1 cellular context compared by ENCODE assay signal in the genomic region with DNA sequence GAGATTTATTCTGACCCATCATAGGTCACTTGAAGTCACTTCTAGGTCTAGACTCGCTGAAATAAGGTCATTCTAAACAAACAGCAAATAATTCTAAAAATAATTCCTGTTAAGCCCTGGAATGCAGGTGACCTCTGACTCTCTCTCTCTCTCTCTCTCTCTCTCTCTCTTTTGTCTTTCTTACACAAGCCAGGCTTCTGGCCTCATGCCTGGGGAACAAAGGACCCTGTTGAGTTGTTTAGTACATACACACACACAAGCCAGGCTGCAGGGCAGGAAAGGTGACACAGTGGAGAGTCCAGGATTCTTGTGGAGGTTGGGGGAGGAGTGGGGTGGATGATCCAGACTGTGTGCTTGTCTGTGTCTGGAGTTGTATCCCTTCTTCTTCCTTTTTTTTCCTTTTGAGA.
TF ChIP-seq lines count a peak whose summit lies in the region.

No MANE protein-coding gene starts in this region.

TF ChIP-seq in HepG2, 621 proteins besides CTCF, POLR2A, EP300 and RAD21 (continued from another document and continues in another):
- TF ChIP-seq, protein P1, sequence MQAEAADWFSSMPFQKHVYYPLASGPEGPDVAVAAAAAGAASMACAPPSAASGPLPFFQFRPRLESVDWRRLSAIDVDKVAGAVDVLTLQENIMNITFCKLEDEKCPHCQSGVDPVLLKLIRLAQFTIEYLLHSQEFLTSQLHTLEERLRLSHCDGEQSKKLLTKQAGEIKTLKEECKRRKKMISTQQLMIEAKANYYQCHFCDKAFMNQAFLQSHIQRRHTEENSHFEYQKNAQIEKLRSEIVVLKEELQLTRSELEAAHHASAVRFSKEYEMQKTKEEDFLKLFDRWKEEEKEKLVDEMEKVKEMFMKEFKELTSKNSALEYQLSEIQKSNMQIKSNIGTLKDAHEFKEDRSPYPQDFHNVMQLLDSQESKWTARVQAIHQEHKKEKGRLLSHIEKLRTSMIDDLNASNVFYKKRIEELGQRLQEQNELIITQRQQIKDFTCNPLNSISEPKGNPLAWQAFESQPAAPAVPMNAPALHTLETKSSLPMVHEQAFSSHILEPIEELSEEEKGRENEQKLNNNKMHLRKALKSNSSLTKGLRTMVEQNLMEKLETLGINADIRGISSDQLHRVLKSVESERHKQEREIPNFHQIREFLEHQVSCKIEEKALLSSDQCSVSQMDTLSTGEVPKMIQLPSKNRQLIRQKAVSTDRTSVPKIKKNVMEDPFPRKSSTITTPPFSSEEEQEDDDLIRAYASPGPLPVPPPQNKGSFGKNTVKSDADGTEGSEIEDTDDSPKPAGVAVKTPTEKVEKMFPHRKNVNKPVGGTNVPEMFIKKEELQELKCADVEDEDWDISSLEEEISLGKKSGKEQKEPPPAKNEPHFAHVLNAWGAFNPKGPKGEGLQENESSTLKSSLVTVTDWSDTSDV (CRISPR knock-in tag; IDR thresholded peaks at IDR 0.05), result no peak
- TF ChIP-seq, protein P2, sequence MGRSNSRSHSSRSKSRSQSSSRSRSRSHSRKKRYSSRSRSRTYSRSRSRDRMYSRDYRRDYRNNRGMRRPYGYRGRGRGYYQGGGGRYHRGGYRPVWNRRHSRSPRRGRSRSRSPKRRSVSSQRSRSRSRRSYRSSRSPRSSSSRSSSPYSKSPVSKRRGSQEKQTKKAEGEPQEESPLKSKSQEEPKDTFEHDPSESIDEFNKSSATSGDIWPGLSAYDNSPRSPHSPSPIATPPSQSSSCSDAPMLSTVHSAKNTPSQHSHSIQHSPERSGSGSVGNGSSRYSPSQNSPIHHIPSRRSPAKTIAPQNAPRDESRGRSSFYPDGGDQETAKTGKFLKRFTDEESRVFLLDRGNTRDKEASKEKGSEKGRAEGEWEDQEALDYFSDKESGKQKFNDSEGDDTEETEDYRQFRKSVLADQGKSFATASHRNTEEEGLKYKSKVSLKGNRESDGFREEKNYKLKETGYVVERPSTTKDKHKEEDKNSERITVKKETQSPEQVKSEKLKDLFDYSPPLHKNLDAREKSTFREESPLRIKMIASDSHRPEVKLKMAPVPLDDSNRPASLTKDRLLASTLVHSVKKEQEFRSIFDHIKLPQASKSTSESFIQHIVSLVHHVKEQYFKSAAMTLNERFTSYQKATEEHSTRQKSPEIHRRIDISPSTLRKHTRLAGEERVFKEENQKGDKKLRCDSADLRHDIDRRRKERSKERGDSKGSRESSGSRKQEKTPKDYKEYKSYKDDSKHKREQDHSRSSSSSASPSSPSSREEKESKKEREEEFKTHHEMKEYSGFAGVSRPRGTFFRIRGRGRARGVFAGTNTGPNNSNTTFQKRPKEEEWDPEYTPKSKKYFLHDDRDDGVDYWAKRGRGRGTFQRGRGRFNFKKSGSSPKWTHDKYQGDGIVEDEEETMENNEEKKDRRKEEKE (IDR thresholded peaks at IDR 0.05), result no peak
- no peak for TF ChIP-seq ZNF549 (CRISPR knock-in tag; IDR thresholded peaks at IDR 0.05)
- peak; percentile 89 for TF ChIP-seq SALL1 (CRISPR knock-in tag; IDR thresholded peaks at IDR 0.05)
- TF ChIP-seq ZNF496 (CRISPR knock-in tag; IDR thresholded peaks at IDR 0.05; ENCODE audit: insufficient replicate concordance), result no peak
- no peak; the same call in 1 of the 2 replicates for TF ChIP-seq ZNF543 (CRISPR knock-in tag; IDR thresholded peaks at IDR 0.05)
- peak; percentile 67; the same call in 1 of the 2 replicates for TF ChIP-seq ZNF788 (CRISPR knock-in tag; IDR thresholded peaks at IDR 0.05; ENCODE audit: borderline replicate concordance)
- TF ChIP-seq SUZ12 (IDR thresholded peaks at IDR 0.05; ENCODE audit: low read depth, low read length), result no peak
- TF ChIP-seq, protein P3, sequence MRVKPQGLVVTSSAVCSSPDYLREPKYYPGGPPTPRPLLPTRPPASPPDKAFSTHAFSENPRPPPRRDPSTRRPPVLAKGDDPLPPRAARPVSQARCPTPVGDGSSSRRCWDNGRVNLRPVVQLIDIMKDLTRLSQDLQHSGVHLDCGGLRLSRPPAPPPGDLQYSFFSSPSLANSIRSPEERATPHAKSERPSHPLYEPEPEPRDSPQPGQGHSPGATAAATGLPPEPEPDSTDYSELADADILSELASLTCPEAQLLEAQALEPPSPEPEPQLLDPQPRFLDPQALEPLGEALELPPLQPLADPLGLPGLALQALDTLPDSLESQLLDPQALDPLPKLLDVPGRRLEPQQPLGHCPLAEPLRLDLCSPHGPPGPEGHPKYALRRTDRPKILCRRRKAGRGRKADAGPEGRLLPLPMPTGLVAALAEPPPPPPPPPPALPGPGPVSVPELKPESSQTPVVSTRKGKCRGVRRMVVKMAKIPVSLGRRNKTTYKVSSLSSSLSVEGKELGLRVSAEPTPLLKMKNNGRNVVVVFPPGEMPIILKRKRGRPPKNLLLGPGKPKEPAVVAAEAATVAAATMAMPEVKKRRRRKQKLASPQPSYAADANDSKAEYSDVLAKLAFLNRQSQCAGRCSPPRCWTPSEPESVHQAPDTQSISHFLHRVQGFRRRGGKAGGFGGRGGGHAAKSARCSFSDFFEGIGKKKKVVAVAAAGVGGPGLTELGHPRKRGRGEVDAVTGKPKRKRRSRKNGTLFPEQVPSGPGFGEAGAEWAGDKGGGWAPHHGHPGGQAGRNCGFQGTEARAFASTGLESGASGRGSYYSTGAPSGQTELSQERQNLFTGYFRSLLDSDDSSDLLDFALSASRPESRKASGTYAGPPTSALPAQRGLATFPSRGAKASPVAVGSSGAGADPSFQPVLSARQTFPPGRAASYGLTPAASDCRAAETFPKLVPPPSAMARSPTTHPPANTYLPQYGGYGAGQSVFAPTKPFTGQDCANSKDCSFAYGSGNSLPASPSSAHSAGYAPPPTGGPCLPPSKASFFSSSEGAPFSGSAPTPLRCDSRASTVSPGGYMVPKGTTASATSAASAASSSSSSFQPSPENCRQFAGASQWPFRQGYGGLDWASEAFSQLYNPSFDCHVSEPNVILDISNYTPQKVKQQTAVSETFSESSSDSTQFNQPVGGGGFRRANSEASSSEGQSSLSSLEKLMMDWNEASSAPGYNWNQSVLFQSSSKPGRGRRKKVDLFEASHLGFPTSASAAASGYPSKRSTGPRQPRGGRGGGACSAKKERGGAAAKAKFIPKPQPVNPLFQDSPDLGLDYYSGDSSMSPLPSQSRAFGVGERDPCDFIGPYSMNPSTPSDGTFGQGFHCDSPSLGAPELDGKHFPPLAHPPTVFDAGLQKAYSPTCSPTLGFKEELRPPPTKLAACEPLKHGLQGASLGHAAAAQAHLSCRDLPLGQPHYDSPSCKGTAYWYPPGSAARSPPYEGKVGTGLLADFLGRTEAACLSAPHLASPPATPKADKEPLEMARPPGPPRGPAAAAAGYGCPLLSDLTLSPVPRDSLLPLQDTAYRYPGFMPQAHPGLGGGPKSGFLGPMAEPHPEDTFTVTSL (CRISPR knock-in tag; IDR thresholded peaks at IDR 0.05; ENCODE audit: borderline replicate concordance), result peak; percentile 76; the same call in 1 of the 2 replicates
- TF ChIP-seq KLF16 (CRISPR knock-in tag; IDR thresholded peaks at IDR 0.05), result peak in 1 of 2 experiments; percentile 85; a peak in 1 of 4 replicates
- TF ChIP-seq NONO (IDR thresholded peaks at IDR 0.05), result no peak
- peak; percentile 78 for TF ChIP-seq NONO (CRISPR knock-in tag; conservative IDR thresholded peaks at IDR 0.05)
- TF ChIP-seq, protein P4, sequence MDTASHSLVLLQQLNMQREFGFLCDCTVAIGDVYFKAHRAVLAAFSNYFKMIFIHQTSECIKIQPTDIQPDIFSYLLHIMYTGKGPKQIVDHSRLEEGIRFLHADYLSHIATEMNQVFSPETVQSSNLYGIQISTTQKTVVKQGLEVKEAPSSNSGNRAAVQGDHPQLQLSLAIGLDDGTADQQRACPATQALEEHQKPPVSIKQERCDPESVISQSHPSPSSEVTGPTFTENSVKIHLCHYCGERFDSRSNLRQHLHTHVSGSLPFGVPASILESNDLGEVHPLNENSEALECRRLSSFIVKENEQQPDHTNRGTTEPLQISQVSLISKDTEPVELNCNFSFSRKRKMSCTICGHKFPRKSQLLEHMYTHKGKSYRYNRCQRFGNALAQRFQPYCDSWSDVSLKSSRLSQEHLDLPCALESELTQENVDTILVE (CRISPR knock-in tag; IDR thresholded peaks at IDR 0.05), result peak; percentile 85
- TF ChIP-seq HNRNPUL1 (IDR thresholded peaks at IDR 0.05; ENCODE audit: low read depth, low read length), result no peak
- peak; percentile 78; the same call in 1 of the 2 replicates for TF ChIP-seq ZNF430 (CRISPR knock-in tag; IDR thresholded peaks at IDR 0.05)
- TF ChIP-seq, protein P5, sequence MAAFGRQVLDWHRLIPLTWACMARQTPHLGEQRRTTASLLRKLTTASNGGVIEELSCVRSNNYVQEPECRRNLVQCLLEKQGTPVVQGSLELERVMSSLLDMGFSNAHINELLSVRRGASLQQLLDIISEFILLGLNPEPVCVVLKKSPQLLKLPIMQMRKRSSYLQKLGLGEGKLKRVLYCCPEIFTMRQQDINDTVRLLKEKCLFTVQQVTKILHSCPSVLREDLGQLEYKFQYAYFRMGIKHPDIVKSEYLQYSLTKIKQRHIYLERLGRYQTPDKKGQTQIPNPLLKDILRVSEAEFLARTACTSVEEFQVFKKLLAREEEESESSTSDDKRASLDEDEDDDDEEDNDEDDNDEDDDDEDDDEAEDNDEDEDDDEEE (CRISPR knock-in tag; IDR thresholded peaks at IDR 0.05), result no peak
- no peak for TF ChIP-seq ZZZ3 (CRISPR knock-in tag; IDR thresholded peaks at IDR 0.05; ENCODE audit: borderline replicate concordance)
- no peak for TF ChIP-seq ZNF260 (CRISPR knock-in tag; IDR thresholded peaks at IDR 0.05; ENCODE audit: borderline replicate concordance, low read depth)
- TF ChIP-seq EEA1 (CRISPR knock-in tag; IDR thresholded peaks at IDR 0.05; ENCODE audit: borderline replicate concordance), result no peak
- TF ChIP-seq, protein P6, sequence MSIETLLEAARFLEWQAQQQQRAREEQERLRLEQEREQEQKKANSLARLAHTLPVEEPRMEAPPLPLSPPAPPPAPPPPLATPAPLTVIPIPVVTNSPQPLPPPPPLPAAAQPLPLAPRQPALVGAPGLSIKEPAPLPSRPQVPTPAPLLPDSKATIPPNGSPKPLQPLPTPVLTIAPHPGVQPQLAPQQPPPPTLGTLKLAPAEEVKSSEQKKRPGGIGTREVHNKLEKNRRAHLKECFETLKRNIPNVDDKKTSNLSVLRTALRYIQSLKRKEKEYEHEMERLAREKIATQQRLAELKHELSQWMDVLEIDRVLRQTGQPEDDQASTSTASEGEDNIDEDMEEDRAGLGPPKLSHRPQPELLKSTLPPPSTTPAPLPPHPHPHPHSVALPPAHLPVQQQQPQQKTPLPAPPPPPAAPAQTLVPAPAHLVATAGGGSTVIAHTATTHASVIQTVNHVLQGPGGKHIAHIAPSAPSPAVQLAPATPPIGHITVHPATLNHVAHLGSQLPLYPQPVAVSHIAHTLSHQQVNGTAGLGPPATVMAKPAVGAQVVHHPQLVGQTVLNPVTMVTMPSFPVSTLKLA (IDR thresholded peaks at IDR 0.05), result peak; percentile 63
- TF ChIP-seq FOXJ3 (CRISPR knock-in tag; IDR thresholded peaks at IDR 0.05; ENCODE audit: borderline replicate concordance), result peak; percentile 95
- TF ChIP-seq, protein P7, sequence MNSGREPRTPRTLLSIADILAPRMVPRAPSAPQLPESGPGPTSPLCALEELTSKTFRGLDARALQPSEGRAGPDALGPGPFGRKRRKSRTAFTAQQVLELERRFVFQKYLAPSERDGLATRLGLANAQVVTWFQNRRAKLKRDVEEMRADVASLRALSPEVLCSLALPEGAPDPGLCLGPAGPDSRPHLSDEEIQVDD (CRISPR knock-in tag; IDR thresholded peaks at IDR 0.05; ENCODE audit: borderline replicate concordance), result no peak
- TF ChIP-seq, protein P8, sequence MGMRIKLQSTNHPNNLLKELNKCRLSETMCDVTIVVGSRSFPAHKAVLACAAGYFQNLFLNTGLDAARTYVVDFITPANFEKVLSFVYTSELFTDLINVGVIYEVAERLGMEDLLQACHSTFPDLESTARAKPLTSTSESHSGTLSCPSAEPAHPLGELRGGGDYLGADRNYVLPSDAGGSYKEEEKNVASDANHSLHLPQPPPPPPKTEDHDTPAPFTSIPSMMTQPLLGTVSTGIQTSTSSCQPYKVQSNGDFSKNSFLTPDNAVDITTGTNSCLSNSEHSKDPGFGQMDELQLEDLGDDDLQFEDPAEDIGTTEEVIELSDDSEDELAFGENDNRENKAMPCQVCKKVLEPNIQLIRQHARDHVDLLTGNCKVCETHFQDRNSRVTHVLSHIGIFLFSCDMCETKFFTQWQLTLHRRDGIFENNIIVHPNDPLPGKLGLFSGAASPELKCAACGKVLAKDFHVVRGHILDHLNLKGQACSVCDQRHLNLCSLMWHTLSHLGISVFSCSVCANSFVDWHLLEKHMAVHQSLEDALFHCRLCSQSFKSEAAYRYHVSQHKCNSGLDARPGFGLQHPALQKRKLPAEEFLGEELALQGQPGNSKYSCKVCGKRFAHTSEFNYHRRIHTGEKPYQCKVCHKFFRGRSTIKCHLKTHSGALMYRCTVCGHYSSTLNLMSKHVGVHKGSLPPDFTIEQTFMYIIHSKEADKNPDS (CRISPR knock-in tag; IDR thresholded peaks at IDR 0.05), result no peak
- TF ChIP-seq, protein P9, sequence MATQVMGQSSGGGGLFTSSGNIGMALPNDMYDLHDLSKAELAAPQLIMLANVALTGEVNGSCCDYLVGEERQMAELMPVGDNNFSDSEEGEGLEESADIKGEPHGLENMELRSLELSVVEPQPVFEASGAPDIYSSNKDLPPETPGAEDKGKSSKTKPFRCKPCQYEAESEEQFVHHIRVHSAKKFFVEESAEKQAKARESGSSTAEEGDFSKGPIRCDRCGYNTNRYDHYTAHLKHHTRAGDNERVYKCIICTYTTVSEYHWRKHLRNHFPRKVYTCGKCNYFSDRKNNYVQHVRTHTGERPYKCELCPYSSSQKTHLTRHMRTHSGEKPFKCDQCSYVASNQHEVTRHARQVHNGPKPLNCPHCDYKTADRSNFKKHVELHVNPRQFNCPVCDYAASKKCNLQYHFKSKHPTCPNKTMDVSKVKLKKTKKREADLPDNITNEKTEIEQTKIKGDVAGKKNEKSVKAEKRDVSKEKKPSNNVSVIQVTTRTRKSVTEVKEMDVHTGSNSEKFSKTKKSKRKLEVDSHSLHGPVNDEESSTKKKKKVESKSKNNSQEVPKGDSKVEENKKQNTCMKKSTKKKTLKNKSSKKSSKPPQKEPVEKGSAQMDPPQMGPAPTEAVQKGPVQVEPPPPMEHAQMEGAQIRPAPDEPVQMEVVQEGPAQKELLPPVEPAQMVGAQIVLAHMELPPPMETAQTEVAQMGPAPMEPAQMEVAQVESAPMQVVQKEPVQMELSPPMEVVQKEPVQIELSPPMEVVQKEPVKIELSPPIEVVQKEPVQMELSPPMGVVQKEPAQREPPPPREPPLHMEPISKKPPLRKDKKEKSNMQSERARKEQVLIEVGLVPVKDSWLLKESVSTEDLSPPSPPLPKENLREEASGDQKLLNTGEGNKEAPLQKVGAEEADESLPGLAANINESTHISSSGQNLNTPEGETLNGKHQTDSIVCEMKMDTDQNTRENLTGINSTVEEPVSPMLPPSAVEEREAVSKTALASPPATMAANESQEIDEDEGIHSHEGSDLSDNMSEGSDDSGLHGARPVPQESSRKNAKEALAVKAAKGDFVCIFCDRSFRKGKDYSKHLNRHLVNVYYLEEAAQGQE (IDR thresholded peaks at IDR 0.05; ENCODE audit: borderline replicate concordance in 1 of 2, low read depth in 1 of 2, low read length in 2 of 2), result peak in 1 of 2 experiments; percentile 73; a peak in 2 of 4 replicates
- TF ChIP-seq, protein P10, sequence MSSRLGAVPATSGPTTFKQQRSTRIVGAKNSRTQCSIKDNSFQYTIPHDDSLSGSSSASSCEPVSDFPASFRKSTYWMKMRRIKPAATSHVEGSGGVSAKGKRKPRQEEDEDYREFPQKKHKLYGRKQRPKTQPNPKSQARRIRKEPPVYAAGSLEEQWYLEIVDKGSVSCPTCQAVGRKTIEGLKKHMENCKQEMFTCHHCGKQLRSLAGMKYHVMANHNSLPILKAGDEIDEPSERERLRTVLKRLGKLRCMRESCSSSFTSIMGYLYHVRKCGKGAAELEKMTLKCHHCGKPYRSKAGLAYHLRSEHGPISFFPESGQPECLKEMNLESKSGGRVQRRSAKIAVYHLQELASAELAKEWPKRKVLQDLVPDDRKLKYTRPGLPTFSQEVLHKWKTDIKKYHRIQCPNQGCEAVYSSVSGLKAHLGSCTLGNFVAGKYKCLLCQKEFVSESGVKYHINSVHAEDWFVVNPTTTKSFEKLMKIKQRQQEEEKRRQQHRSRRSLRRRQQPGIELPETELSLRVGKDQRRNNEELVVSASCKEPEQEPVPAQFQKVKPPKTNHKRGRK (CRISPR knock-in tag; IDR thresholded peaks at IDR 0.05), result no peak
- no peak for TF ChIP-seq ZNF343 (CRISPR knock-in tag; IDR thresholded peaks at IDR 0.05)
